In genomic region chr15:43498988-43499387, GRCh38 we compare ENCODE assay signal across 2 cellular contexts.
TF ChIP-seq lines count a peak whose summit lies in the region.

No MANE protein-coding gene starts in this region.

TF ChIP-seq in HepG2, 621 proteins besides CTCF, POLR2A, EP300 and RAD21:
- no peak for TF ChIP-seq ZNF766 (CRISPR knock-in tag; IDR thresholded peaks at IDR 0.05; ENCODE audit: borderline replicate concordance)
- no peak for TF ChIP-seq AHDC1 (CRISPR knock-in tag; IDR thresholded peaks at IDR 0.05; ENCODE audit: borderline replicate concordance)
- no peak for TF ChIP-seq ZNF354B (CRISPR knock-in tag; IDR thresholded peaks at IDR 0.05)
- TF ChIP-seq DNMT3B (CRISPR knock-in tag; conservative IDR thresholded peaks at IDR 0.05), result no peak
- TF ChIP-seq, protein P1, sequence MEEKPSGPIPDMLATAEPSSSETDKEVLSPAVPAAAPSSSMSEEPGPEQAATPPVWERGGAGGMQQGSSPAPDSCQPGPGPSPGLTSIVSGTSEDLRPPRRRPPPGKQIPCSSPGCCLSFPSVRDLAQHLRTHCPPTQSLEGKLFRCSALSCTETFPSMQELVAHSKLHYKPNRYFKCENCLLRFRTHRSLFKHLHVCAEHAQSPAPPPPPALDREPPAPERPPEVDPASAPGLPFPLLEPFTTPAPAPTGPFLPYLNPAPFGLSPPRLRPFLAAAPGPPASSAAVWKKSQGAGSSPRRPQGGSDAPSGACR (CRISPR knock-in tag; IDR thresholded peaks at IDR 0.05), result no peak
- TF ChIP-seq ZNF709 (CRISPR knock-in tag; IDR thresholded peaks at IDR 0.05), result no peak
- TF ChIP-seq ZNF20 (CRISPR knock-in tag; IDR thresholded peaks at IDR 0.05), result no peak
- TF ChIP-seq ZNF724P (CRISPR knock-in tag; IDR thresholded peaks at IDR 0.05; ENCODE audit: borderline replicate concordance), result no peak
- no peak for TF ChIP-seq DMAP1 (CRISPR knock-in tag; IDR thresholded peaks at IDR 0.05)
- TF ChIP-seq, protein P2, sequence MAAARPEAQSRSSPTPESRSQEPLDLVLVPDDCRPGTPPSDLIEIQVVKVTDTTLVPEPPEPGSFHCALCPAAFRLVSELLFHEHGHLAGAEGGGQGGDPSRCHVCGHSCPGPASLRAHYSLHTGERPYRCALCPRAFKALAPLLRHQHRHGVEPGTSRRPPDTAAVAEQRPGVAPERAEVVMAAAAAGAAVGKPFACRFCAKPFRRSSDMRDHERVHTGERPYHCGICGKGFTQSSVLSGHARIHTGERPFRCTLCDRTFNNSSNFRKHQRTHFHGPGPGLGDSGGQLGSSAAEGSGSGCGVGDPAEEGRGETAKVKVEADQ (CRISPR knock-in tag; IDR thresholded peaks at IDR 0.05; ENCODE audit: borderline replicate concordance), result no peak
- TF ChIP-seq, protein P3, sequence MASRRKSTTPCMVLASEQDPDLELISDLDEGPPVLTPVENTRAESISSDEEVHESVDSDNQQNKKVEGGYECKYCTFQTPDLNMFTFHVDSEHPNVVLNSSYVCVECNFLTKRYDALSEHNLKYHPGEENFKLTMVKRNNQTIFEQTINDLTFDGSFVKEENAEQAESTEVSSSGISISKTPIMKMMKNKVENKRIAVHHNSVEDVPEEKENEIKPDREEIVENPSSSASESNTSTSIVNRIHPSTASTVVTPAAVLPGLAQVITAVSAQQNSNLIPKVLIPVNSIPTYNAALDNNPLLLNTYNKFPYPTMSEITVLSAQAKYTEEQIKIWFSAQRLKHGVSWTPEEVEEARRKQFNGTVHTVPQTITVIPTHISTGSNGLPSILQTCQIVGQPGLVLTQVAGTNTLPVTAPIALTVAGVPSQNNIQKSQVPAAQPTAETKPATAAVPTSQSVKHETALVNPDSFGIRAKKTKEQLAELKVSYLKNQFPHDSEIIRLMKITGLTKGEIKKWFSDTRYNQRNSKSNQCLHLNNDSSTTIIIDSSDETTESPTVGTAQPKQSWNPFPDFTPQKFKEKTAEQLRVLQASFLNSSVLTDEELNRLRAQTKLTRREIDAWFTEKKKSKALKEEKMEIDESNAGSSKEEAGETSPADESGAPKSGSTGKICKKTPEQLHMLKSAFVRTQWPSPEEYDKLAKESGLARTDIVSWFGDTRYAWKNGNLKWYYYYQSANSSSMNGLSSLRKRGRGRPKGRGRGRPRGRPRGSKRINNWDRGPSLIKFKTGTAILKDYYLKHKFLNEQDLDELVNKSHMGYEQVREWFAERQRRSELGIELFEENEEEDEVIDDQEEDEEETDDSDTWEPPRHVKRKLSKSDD (CRISPR knock-in tag; IDR thresholded peaks at IDR 0.05; ENCODE audit: low read depth), result no peak
- TF ChIP-seq ZNF235 (CRISPR knock-in tag; IDR thresholded peaks at IDR 0.05; ENCODE audit: borderline replicate concordance), result no peak
- TF ChIP-seq NAIF1 (CRISPR knock-in tag; IDR thresholded peaks at IDR 0.05; ENCODE audit: borderline replicate concordance), result no peak
- no peak for TF ChIP-seq PHF8 (CRISPR knock-in tag; IDR thresholded peaks at IDR 0.05)
- TF ChIP-seq ZBTB7A (CRISPR knock-in tag; IDR thresholded peaks at IDR 0.05), result no peak
- no peak for TF ChIP-seq ETV5 (CRISPR knock-in tag; IDR thresholded peaks at IDR 0.05; ENCODE audit: borderline replicate concordance)
- TF ChIP-seq RELA (CRISPR knock-in tag; IDR thresholded peaks at IDR 0.05), result no peak
- TF ChIP-seq TRIM22 (IDR thresholded peaks at IDR 0.05), result no peak

TF ChIP-seq in HCT116, 20 proteins besides CTCF, POLR2A, EP300 and RAD21:
- TF ChIP-seq SRF (IDR thresholded peaks at IDR 0.05; ENCODE audit: low read depth) (no peak), SP1 (IDR thresholded peaks at IDR 0.05; ENCODE audit: low read depth) (no peak), ZNF274 (IDR thresholded peaks at IDR 0.05; ENCODE audit: low read depth, low read length) (no peak), FOSL1 (IDR thresholded peaks at IDR 0.05; ENCODE audit: low read depth) (no peak), POLR2AphosphoS5 (IDR thresholded peaks at IDR 0.05; ENCODE audit: low read depth, low read length) (no peak), JUND (IDR thresholded peaks at IDR 0.05) (no peak), TCF7L2 (IDR thresholded peaks at IDR 0.05; ENCODE audit: borderline replicate concordance, extremely low read depth, insufficient read depth, insufficient read length) (no peak), CBX3 (IDR thresholded peaks at IDR 0.05; ENCODE audit: low read depth) (no peak), CEBPB (IDR thresholded peaks at IDR 0.05; ENCODE audit: low read depth) (no peak), EGR1 (IDR thresholded peaks at IDR 0.05; ENCODE audit: low read depth) (no peak), SIN3A (IDR thresholded peaks at IDR 0.05; ENCODE audit: low read depth) (no peak), ZFX (IDR thresholded peaks at IDR 0.05) (no peak)
- TF ChIP-seq, protein P4, sequence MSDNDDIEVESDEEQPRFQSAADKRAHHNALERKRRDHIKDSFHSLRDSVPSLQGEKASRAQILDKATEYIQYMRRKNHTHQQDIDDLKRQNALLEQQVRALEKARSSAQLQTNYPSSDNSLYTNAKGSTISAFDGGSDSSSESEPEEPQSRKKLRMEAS (IDR thresholded peaks at IDR 0.05), result no peak
- TF ChIP-seq, protein P5, sequence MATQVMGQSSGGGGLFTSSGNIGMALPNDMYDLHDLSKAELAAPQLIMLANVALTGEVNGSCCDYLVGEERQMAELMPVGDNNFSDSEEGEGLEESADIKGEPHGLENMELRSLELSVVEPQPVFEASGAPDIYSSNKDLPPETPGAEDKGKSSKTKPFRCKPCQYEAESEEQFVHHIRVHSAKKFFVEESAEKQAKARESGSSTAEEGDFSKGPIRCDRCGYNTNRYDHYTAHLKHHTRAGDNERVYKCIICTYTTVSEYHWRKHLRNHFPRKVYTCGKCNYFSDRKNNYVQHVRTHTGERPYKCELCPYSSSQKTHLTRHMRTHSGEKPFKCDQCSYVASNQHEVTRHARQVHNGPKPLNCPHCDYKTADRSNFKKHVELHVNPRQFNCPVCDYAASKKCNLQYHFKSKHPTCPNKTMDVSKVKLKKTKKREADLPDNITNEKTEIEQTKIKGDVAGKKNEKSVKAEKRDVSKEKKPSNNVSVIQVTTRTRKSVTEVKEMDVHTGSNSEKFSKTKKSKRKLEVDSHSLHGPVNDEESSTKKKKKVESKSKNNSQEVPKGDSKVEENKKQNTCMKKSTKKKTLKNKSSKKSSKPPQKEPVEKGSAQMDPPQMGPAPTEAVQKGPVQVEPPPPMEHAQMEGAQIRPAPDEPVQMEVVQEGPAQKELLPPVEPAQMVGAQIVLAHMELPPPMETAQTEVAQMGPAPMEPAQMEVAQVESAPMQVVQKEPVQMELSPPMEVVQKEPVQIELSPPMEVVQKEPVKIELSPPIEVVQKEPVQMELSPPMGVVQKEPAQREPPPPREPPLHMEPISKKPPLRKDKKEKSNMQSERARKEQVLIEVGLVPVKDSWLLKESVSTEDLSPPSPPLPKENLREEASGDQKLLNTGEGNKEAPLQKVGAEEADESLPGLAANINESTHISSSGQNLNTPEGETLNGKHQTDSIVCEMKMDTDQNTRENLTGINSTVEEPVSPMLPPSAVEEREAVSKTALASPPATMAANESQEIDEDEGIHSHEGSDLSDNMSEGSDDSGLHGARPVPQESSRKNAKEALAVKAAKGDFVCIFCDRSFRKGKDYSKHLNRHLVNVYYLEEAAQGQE (IDR thresholded peaks at IDR 0.05; ENCODE audit: low read depth), result no peak
- TF ChIP-seq, protein P6, sequence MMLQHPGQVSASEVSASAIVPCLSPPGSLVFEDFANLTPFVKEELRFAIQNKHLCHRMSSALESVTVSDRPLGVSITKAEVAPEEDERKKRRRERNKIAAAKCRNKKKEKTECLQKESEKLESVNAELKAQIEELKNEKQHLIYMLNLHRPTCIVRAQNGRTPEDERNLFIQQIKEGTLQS (IDR thresholded peaks at IDR 0.05), result no peak
